In genomic region chr17:13410214-13410613, GRCh38 we compare ENCODE assay signal across 19 cellular contexts.
"Had no signal": no experiment of that assay in that cellular context is flagged by ENCODE, and none has a peak within 500 bp of the region (broad histone marks: within the 10 kb centered on the region; RNA-seq: fewer than 3 reads in every experiment).

No MANE protein-coding gene starts in this region.

- ATAC-seq: naive thymus-derived CD4-positive, alpha-beta T cell had no signal

- H3K4me3 ChIP-seq: dorsolateral prefrontal cortex, heart left ventricle, right atrium auricular region, stomach, thoracic aorta, transverse colon had no signal

- H3K36me3 ChIP-seq: heart left ventricle, neutrophil, right atrium auricular region, stomach, thoracic aorta, transverse colon had no signal

- H3K27me3 ChIP-seq: heart left ventricle, neutrophil, right atrium auricular region, stomach, transverse colon had no signal

- H3K36me3 Mint-ChIP-seq: naive thymus-derived CD4-positive, alpha-beta T cell had no signal

- H3K9me3 Mint-ChIP-seq: nephron progenitor cell had no signal

- FAIRE-seq: frontal cortex, small intestine had no signal

- H3K27ac Mint-ChIP-seq: naive thymus-derived CD4-positive, alpha-beta T cell; nephron progenitor cell had no signal

- H3K4me1 Mint-ChIP-seq: naive thymus-derived CD4-positive, alpha-beta T cell had no signal

- H3K9me3 ChIP-seq: neutrophil, right atrium auricular region, thoracic aorta, transverse colon had no signal

- H3K4me3 Mint-ChIP-seq: naive thymus-derived CD4-positive, alpha-beta T cell; nephron progenitor cell had no signal

- DNase-seq: cortex of kidney; dorsolateral prefrontal cortex; effector CD8-positive, alpha-beta T cell; islet precursor cell; mammary epithelial cell; naive thymus-derived CD4-positive, alpha-beta T cell; nephron progenitor cell; posterior cingulate gyrus; small intestine; stimulated activated CD4-positive, alpha-beta T cell treated with anti-CD3 and anti-CD28 coated beads, Interleukin-12 subunit alpha, Interleukin-12 subunit beta, amount 100 ng/mL, for 4 hours; stimulated activated naive CD4-positive, alpha-beta T cell; stomach; substantia nigra; transverse colon had no signal

- H3K4me1 ChIP-seq: right atrium auricular region, stomach had no signal

- H3K27ac ChIP-seq: dorsolateral prefrontal cortex, neutrophil, right atrium auricular region, stomach, thoracic aorta, transverse colon had no signal
